Comparison of ENCODE assay signal across 12 cellular contexts in genomic region chr19:47132522-47132852, GRCh38. TPM values are rescaled to one million over a fixed set of nuclear protein-coding genes. Genes with fewer than 3 reads are reported as not detected.
DNase-seq lines count a peak whose midpoint lies in the region; ATAC-seq, FAIRE-seq and TF ChIP-seq lines count a peak whose summit lies in the region.
"Had no signal": no experiment of that assay in that cellular context is flagged by ENCODE, and none has a peak within 500 bp of the region (broad histone marks: within the 10 kb centered on the region; RNA-seq: fewer than 3 reads in every experiment).

No MANE protein-coding gene starts in this region.

- FAIRE-seq in GM12878 (lab: Jason Lieb, UNC), result no peak

- no peak overlapping the region for H2AFZ ChIP-seq in Loucy (ENCODE audit: low read length)
- no peak overlapping the region for H2AFZ ChIP-seq in GM12878 (ENCODE audit: control insufficient read depth, low read depth, low read length)
- no peak overlapping the region for H2AFZ ChIP-seq in neural cell (ENCODE audit: low read depth, low read length)

- H3K4me3 ChIP-seq in DOHH2 (ENCODE audit: low read length) (peak overlapping the region; percentile 92), Loucy (ENCODE audit: low read length, poor library complexity, severe bottlenecking) (peak overlapping the region; percentile 96), GM12878 (peak overlapping the region; percentile 94), neural cell (ENCODE audit: low read length) (peak overlapping the region; percentile 74)

- in situ Hi-C loops in GM12878 (cut with MboI), result no loop called here

- TF ChIP-seq POLR2A in GM12878 (IDR thresholded peaks at IDR 0.05; ENCODE audit: low read depth, low read length), result no peak

- DNase-seq in GM12878 (ENCODE audit: low read depth, low spot score), result no peak
- DNase-seq in GM19238 (ENCODE audit: insufficient read length, low spot score), result no peak
- no peak for DNase-seq in activated CD4-positive, alpha-beta T cell treated with anti-CD3 and anti-CD28 coated beads for 48 hours
- DNase-seq: NCI-H1092 treated with DMSO at 0.1 percent for 48 hours; stimulated activated CD4-positive, alpha-beta T cell treated with anti-CD3 and anti-CD28 coated beads, Interleukin-4, amount 100 ng/mL, for 24 hours had no signal

- TF ChIP-seq EP300 in GM12878 (IDR thresholded peaks at IDR 0.05; ENCODE audit: borderline replicate concordance in 1 of 2, control insufficient read depth in 1 of 2, low read depth in 2 of 2, low read length in 2 of 2) (no peak), neural cell (conservative IDR thresholded peaks at IDR 0.05; ENCODE audit: poor library complexity, severe bottlenecking) (no peak)

- SMC1A ChIA-PET in GM12878 (lab: Charles Lee; ENCODE audit: uncharacterized antibody, unreplicated experiment), result interaction anchor here (0.6 to 3.4 kb wide), 8 partner anchors 9 to 332 kb away, joined by 3 to 26 read pairs (median 8); partner anchors contain the start of gene ZC3H4

- H4K20me1 ChIP-seq in DOHH2 (ENCODE audit: control insufficient read depth, insufficient read depth, low read depth, low read length), result peaks cover 27% of the 10 kb centered on the region
- H4K20me1 ChIP-seq in Loucy (ENCODE audit: insufficient read depth, low read length, poor library complexity, severe bottlenecking), result peaks cover 60% of the 10 kb centered on the region
- H4K20me1 ChIP-seq in GM12878 (ENCODE audit: control insufficient read depth, insufficient read depth), result no peaks in the 10 kb centered on the region
- H4K20me1 ChIP-seq in neural cell (ENCODE audit: insufficient read depth), result no peaks in the 10 kb centered on the region

- WGBS in GM12878 (ENCODE audit: insufficient coverage, insufficient replicate concordance, low lambda C conversion rate, missing lambda C conversion rate), result 42% methylated on average over 1 of the region's 1 CpG

- RAD21 ChIA-PET in GM12878 (lab: Charles Lee; ENCODE audit: unreplicated experiment), result interaction anchor here (0.7 to 2.5 kb wide), 8 partner anchors 10 to 120 kb away, joined by 3 to 26 read pairs (median 6); partner anchors contain the start of gene ZC3H4

- intact Hi-C loops in GM12878 (cut with micrococcal nuclease; ENCODE audit: unreplicated experiment), result no loop called here

- H3K9me3 ChIP-seq in DOHH2 (ENCODE audit: control insufficient read depth, insufficient read depth, low read length) (no peaks in the 10 kb centered on the region), Loucy (ENCODE audit: insufficient read depth, low read depth, low read length) (no peaks in the 10 kb centered on the region), GM12878 (replicated peaks; ENCODE audit: control insufficient read depth, insufficient read depth, low read length) (peaks cover 3% of the 10 kb centered on the region; the same call in 1 of the 3 replicates), neural cell (ENCODE audit: low read length) (no peaks in the 10 kb centered on the region)
- H3K9me3 ChIP-seq: neutrophil, tibial nerve had no signal

- H3K27ac ChIP-seq in DOHH2 (ENCODE audit: low read depth, low read length) (no peak overlapping the region), GM12878 (ENCODE audit: control insufficient read depth, insufficient read depth) (no peak overlapping the region), neural cell (ENCODE audit: low read length) (no peak overlapping the region)
- H3K27ac ChIP-seq: neutrophil, tibial nerve had no signal

- POLR2A ChIA-PET in GM12878 (lab: Charles Lee), result interaction anchor here (0.7 to 4.4 kb wide), 6 partner anchors 16 to 123 kb away, joined by 3 to 45 read pairs (median 4); partner anchors contain the start of genes CCDC9 and ZC3H4

- TF ChIP-seq CTCF in DOHH2 (IDR thresholded peaks at IDR 0.05; ENCODE audit: low read depth, low read length, poor library complexity, severe bottlenecking) (no peak), Loucy (conservative IDR thresholded peaks at IDR 0.05; ENCODE audit: low read length) (no peak), GM12878 (IDR thresholded peaks at IDR 0.05 in 2 of 3, conservative IDR thresholded peaks at IDR 0.05 in 1 of 3; ENCODE audit: control insufficient read depth in 2 of 3, extremely low read depth in 1 of 3, insufficient read depth in 1 of 3, low read depth in 3 of 3, low read length in 3 of 3) (no peak), neural cell (IDR thresholded peaks at IDR 0.05; ENCODE audit: poor library complexity, severe bottlenecking) (no peak)

- H3K9ac ChIP-seq in Loucy (ENCODE audit: low read depth, low read length, poor library complexity, severe bottlenecking) (peak overlapping the region; percentile 97), GM12878 (ENCODE audit: control insufficient read depth, insufficient read depth, low read length) (0 out of 2 replicates have a peak overlapping the region, but pooled peaks have one; percentile 15), neural cell (ENCODE audit: low read length) (no peak overlapping the region)

- H3K27me3 ChIP-seq in DOHH2 (ENCODE audit: control insufficient read depth, low read length) (no peaks in the 10 kb centered on the region), Loucy (ENCODE audit: insufficient read depth, low read length, poor library complexity, severe bottlenecking) (no peaks in the 10 kb centered on the region), GM12878 (replicated peaks in 1 of 2; ENCODE audit: control insufficient read depth in 2 of 2, insufficient read depth in 2 of 2, low read length in 1 of 2) (no peaks in the 10 kb centered on the region), neural cell (ENCODE audit: insufficient read depth, low read depth, low read length) (no peaks in the 10 kb centered on the region)
- H3K27me3 ChIP-seq: neutrophil, tibial nerve had no signal

- H3K79me2 ChIP-seq in DOHH2 (ENCODE audit: control insufficient read depth, low read length) (peaks cover 68% of the 10 kb centered on the region), Loucy (ENCODE audit: insufficient read depth, low read length) (peaks cover 71% of the 10 kb centered on the region), GM12878 (ENCODE audit: control insufficient read depth, insufficient read depth, low read length) (peaks cover 66% of the 10 kb centered on the region), neural cell (replicated peaks; ENCODE audit: insufficient read depth, low read length) (peaks cover 49% of the 10 kb centered on the region)

- H3K9me2 ChIP-seq in DOHH2 (replicated peaks; ENCODE audit: control insufficient read depth, low read length) (no peaks in the 10 kb centered on the region), Loucy (replicated peaks; ENCODE audit: low read depth, low read length) (no peaks in the 10 kb centered on the region), neural cell (ENCODE audit: insufficient read depth, low read length) (no peaks in the 10 kb centered on the region)

- no peak for ATAC-seq in GM12878
- ATAC-seq in GM21737 (IDR thresholded peaks at IDR 0.05; ENCODE audit: unreplicated experiment), result no peak
- no peak for ATAC-seq in HG03354 (IDR thresholded peaks at IDR 0.05; ENCODE audit: poor library complexity, severe bottlenecking, unreplicated experiment)

- peaks cover 34% of the 10 kb centered on the region for H3K4me1 ChIP-seq in DOHH2 (ENCODE audit: control insufficient read depth, low read length)
- peaks cover 46% of the 10 kb centered on the region for H3K4me1 ChIP-seq in Loucy (ENCODE audit: insufficient read depth, low read length, poor library complexity, severe bottlenecking)
- peaks cover 3% of the 10 kb centered on the region; the same call in 1 of the 2 replicates for H3K4me1 ChIP-seq in GM12878 (ENCODE audit: control insufficient read depth, insufficient read depth, low read length)

- H3K36me3 ChIP-seq in DOHH2 (ENCODE audit: control insufficient read depth, low read length) (peaks cover 64% of the 10 kb centered on the region), Loucy (ENCODE audit: insufficient read depth, low read length) (no peaks in the 10 kb centered on the region), GM12878 (ENCODE audit: control insufficient read depth in 2 of 2, insufficient read depth in 2 of 2, low read length in 1 of 2) (peaks cover 0 to 1% of the 10 kb centered on the region in 2 experiments; a peak in 3 of 4 replicates), neural cell (ENCODE audit: insufficient read depth, low read length) (no peaks in the 10 kb centered on the region)
- H3K36me3 ChIP-seq: neutrophil, tibial nerve had no signal

- no TSS peak for BruUV-seq in GM12878 (replicated peaks; lab: Mats Ljungman, UMichigan)

- H3K4me2 ChIP-seq in DOHH2 (ENCODE audit: low read length) (peak overlapping the region; percentile 68), Loucy (ENCODE audit: low read depth, low read length, poor library complexity, severe bottlenecking) (peak overlapping the region; percentile 95), GM12878 (ENCODE audit: control insufficient read depth, insufficient read depth) (peak overlapping the region; percentile 45), neural cell (ENCODE audit: low read length) (no peak overlapping the region)

- H3F3A ChIP-seq in DOHH2 (ENCODE audit: control insufficient read depth, insufficient read depth) (no peaks in the 10 kb centered on the region), Loucy (ENCODE audit: low read depth) (no peaks in the 10 kb centered on the region), neural cell (ENCODE audit: insufficient read depth, low read length, poor library complexity, severe bottlenecking) (no peaks in the 10 kb centered on the region)

- CTCF ChIA-PET in GM12878 (lab: Yijun Ruan, JAX), result interaction anchor here (1.1 to 4.6 kb wide), 12 partner anchors 9 to 119 kb away, joined by 3 to 32 read pairs (median 16); no protein-coding TSS in a partner anchor

- TF ChIP-seq RAD21 in GM12878 (IDR thresholded peaks at IDR 0.05; ENCODE audit: insufficient read depth, low read depth, low read length), result no peak
- TF ChIP-seq RAD21 in neural cell (conservative IDR thresholded peaks at IDR 0.05), result no peak

RNA-seq across cellular contexts. Expression of gene SAE1, which starts 1.9 kb away (rescaled TPM):
- 53.9 and 56.9 TPM in 2 replicates for total RNA-seq in GM12878 (2013; cell fraction: nucleolus; rRNA removed)
- total RNA-seq in GM12878 (2014; rRNA removed), result 136 and 148 TPM in 2 replicates
- total RNA-seq in GM12878 (2014; rRNA removed; fragmentation: Illumina TruSeq; extraction: Trizol), result 141 and 150 TPM in 2 replicates
- 143 and 146 TPM in 2 replicates for total RNA-seq in GM12878 (2021)
- 73.1 TPM for polyA plus RNA-seq in GM12878 (2011; ENCODE audit: low read depth)
- polyA plus RNA-seq in GM12878 (2011; rRNA removed), result 136 and 184 TPM in 2 replicates
- polyA plus RNA-seq in GM12878 (2011; cell fraction: cytosol; rRNA removed), result 131 and 137 TPM in 2 replicates
- polyA plus RNA-seq in GM12878 (2011; cell fraction: nucleus; rRNA removed), result 56.9 and 73.1 TPM in 2 replicates
- 81.5 and 82.4 TPM in 2 replicates for polyA plus RNA-seq in GM12878 (2012)
- 191 and 244 TPM in 2 replicates for polyA plus RNA-seq in GM12878 (2014; fragmentation: Illumina TruSeq; extraction: Trizol)
- 10 to 100 TPM; 62.0 to 90.0 TPM for polyA plus RNA-seq in GM12878 (2014; fragmentation: Nextera tagmentation; extraction: Ambion mirVana)
- 167 and 180 TPM in 2 replicates for polyA plus RNA-seq in GM12878 (2014; rRNA removed)
- 100 to 1,000 TPM; 230 to 246 TPM for polyA plus RNA-seq in GM12878 (2016; fragmentation: Nextera tagmentation; extraction: Ambion mirVana)
- polyA minus RNA-seq in GM12878 (2011; rRNA and poly(A)+ RNA removed), result 63.4 and 92.7 TPM in 2 replicates
- polyA minus RNA-seq in GM12878 (2011; cell fraction: cytosol; rRNA and poly(A)+ RNA removed), result 24.5 and 33.5 TPM in 2 replicates
- polyA minus RNA-seq in GM12878 (2011; cell fraction: nucleus; rRNA and poly(A)+ RNA removed), result 8.8 and 14.9 TPM in 2 replicates
- polyA plus RNA-seq in neural cell, result 177 and 178 TPM in 2 replicates
- 115 and 127 TPM in 2 replicates for polyA minus RNA-seq in neural cell

RNA-seq across cellular contexts. Expression of gene ZC3H4, which starts 18.9 kb away (rescaled TPM):
- total RNA-seq in GM12878 (2013; cell fraction: nucleolus; rRNA removed), result 24.4 and 25.1 TPM in 2 replicates
- total RNA-seq in GM12878 (2014; rRNA removed) (16.3 and 19.0 TPM in 2 replicates), GM12878 (2014; rRNA removed; fragmentation: Illumina TruSeq; extraction: Trizol) (16.8 and 17.2 TPM in 2 replicates), GM12878 (2021) (78.1 and 86.3 TPM in 2 replicates)
- polyA plus RNA-seq in GM12878 (2011; ENCODE audit: low read depth), result 12.3 TPM
- polyA plus RNA-seq in GM12878 (2011; rRNA removed) (5.1 TPM in 2 replicates), GM12878 (2014; fragmentation: Illumina TruSeq; extraction: Trizol) (29.8 and 38.8 TPM in 2 replicates), GM12878 (2014; fragmentation: Nextera tagmentation; extraction: Ambion mirVana) (1 to 10 TPM; 5.8 to 9.3 TPM), GM12878 (2014; rRNA removed) (18.4 and 23.0 TPM in 2 replicates), GM12878 (2016; fragmentation: Nextera tagmentation; extraction: Ambion mirVana) (10 to 100 TPM; 12.9 to 13.8 TPM), neural cell (5.1 and 5.4 TPM in 2 replicates)
- polyA plus RNA-seq in GM12878 (2011; cell fraction: cytosol; rRNA removed), result 3.9 and 4.1 TPM in 2 replicates
- 14.1 and 21.0 TPM in 2 replicates for polyA plus RNA-seq in GM12878 (2011; cell fraction: nucleus; rRNA removed)
- 18.5 and 26.0 TPM in 2 replicates for polyA plus RNA-seq in GM12878 (2012)
- 9.9 and 12.6 TPM in 2 replicates for polyA minus RNA-seq in GM12878 (2011; rRNA and poly(A)+ RNA removed)
- polyA minus RNA-seq in GM12878 (2011; cell fraction: cytosol; rRNA and poly(A)+ RNA removed), result 10.0 and 13.8 TPM in 2 replicates
- polyA minus RNA-seq in GM12878 (2011; cell fraction: nucleus; rRNA and poly(A)+ RNA removed), result 5.4 and 9.7 TPM in 2 replicates
- polyA minus RNA-seq in neural cell, result 23.5 and 27.5 TPM in 2 replicates
